In genomic region chr20:51156796-51157119, GRCh38 we compare ENCODE assay signal across 1 cellular context.
TF ChIP-seq lines count a peak whose summit lies in the region.

No MANE protein-coding gene starts in this region.

TF ChIP-seq in H1, 55 proteins besides CTCF, POLR2A, EP300 and RAD21 (continued from another document):
- TF ChIP-seq GTF2F1 (IDR thresholded peaks at IDR 0.05; ENCODE audit: borderline replicate concordance, low read depth, low read length) (no peak), NANOG (IDR thresholded peaks at IDR 0.05; ENCODE audit: insufficient read depth, low read depth, low read length, poor library complexity, severe bottlenecking) (no peak), RNF2 (IDR thresholded peaks at IDR 0.05; ENCODE audit: borderline replicate concordance, low read depth, low read length, missing control alignments, poor library complexity, severe bottlenecking) (no peak), POLR2AphosphoS5 (IDR thresholded peaks at IDR 0.05; ENCODE audit: low read depth, low read length) (no peak), JUND (IDR thresholded peaks at IDR 0.05; ENCODE audit: low read length) (no peak)
